ENCODE assay signal across 19 cellular contexts in genomic region chr22:37354271-37355069, GRCh38.
DNase-seq lines count a peak whose midpoint lies in the region; ATAC-seq, FAIRE-seq and TF ChIP-seq lines count a peak whose summit lies in the region.
"Had no signal": no experiment of that assay in that cellular context is flagged by ENCODE, and none has a peak within 500 bp of the region (broad histone marks: within the 10 kb centered on the region; RNA-seq: fewer than 3 reads in every experiment).

No MANE protein-coding gene starts in this region.

- H3K4me2 ChIP-seq in GM23248 (ENCODE audit: unreplicated experiment) (peak overlapping the region; percentile 14), astrocyte (ENCODE audit: low read length) (peak overlapping the region; percentile 65), trophoblast cell (ENCODE audit: low read length) (no peak overlapping the region)

- H4K20me1 ChIP-seq in GM23248 (ENCODE audit: insufficient read depth): no peaks in the 10 kb centered on the region
- H4K20me1 ChIP-seq in astrocyte (ENCODE audit: insufficient read depth, low read length): no peaks in the 10 kb centered on the region

- H3K4me3 ChIP-seq in GM23248 (no peak overlapping the region), astrocyte (ENCODE audit: insufficient read depth, low read depth, low read length) (no peak overlapping the region), trophoblast cell (ENCODE audit: low read depth, low read length) (no peak overlapping the region)
- H3K4me3 ChIP-seq: HAP-1, SJCRH30 had no signal

- WGBS in GM23248 (ENCODE audit: low coverage in 1 of 2, low lambda C conversion rate in 2 of 2, missing lambda C conversion rate in 2 of 2), 2 experiments: 63 to 71% methylated on average over 9 of the region's 9 CpGs
- no CpG with 5 or more reads among the region's 9 CpGs for WGBS in trophoblast cell (ENCODE audit: extremely low coverage, insufficient coverage, insufficient read length)

- H4K91ac ChIP-seq in trophoblast cell (ENCODE audit: low read depth, low read length): peak overlapping the region; percentile 9

- FAIRE-seq in astrocyte (lab: Jason Lieb, UNC): no peak
- FAIRE-seq: A204.1 had no signal

- H3K27ac Mint-ChIP-seq in astrocyte (ENCODE audit: unreplicated experiment): no peak overlapping the region

- H3K18ac ChIP-seq in trophoblast cell (ENCODE audit: low read length): no peak overlapping the region

- peak overlapping the region; percentile 56 for H2BK120ac ChIP-seq in trophoblast cell (ENCODE audit: insufficient read depth, low read length, poor library complexity)

- H3K4ac ChIP-seq in trophoblast cell (ENCODE audit: low read depth, low read length): no peak overlapping the region

- no peaks in the 10 kb centered on the region for H3K36me3 ChIP-seq in GM23248 (ENCODE audit: low read depth)
- H3K36me3 ChIP-seq in astrocyte (ENCODE audit: insufficient read depth, low read length): no peaks in the 10 kb centered on the region
- no peaks in the 10 kb centered on the region for H3K36me3 ChIP-seq in trophoblast cell (ENCODE audit: control insufficient read depth in 1 of 2, insufficient read depth in 2 of 2, low read length in 2 of 2)
- H3K36me3 ChIP-seq: HAP-1, SJCRH30 had no signal

- no peak overlapping the region for H3K4me3 Mint-ChIP-seq in astrocyte (ENCODE audit: unreplicated experiment)

- peaks cover 74% of the 10 kb centered on the region for H3K27me3 Mint-ChIP-seq in astrocyte (ENCODE audit: low read depth, unreplicated experiment)

- no peak overlapping the region for H2AK5ac ChIP-seq in trophoblast cell (ENCODE audit: low read length)

- H3K27ac ChIP-seq in GM23248: no peak overlapping the region
- H3K27ac ChIP-seq in astrocyte (ENCODE audit: low read depth, low read length): no peak overlapping the region
- H3K27ac ChIP-seq in trophoblast cell (ENCODE audit: low read depth, low read length): no peak overlapping the region
- H3K27ac ChIP-seq: HL-60, SJCRH30 had no signal

- H3K79me1 ChIP-seq in trophoblast cell (ENCODE audit: low read length): peaks cover 3% of the 10 kb centered on the region

- H4K8ac ChIP-seq in trophoblast cell (ENCODE audit: low read depth, low read length): no peak overlapping the region

- ATAC-seq in GM19452 (IDR thresholded peaks at IDR 0.05; ENCODE audit: unreplicated experiment): no peak
- ATAC-seq: Panc1 had no signal

- no peak overlapping the region for H3K14ac ChIP-seq in trophoblast cell (ENCODE audit: low read length)

- no peaks in the 10 kb centered on the region for H3F3A ChIP-seq in GM23248 (ENCODE audit: insufficient read depth)

- H3K27me3 ChIP-seq in GM23248 (replicated peaks; ENCODE audit: insufficient read depth) (no peaks in the 10 kb centered on the region; the same call in 1 of the 2 replicates), astrocyte (ENCODE audit: insufficient read depth, low read length) (no peaks in the 10 kb centered on the region), trophoblast cell (ENCODE audit: insufficient read depth, low read length) (no peaks in the 10 kb centered on the region)

- H3K9ac ChIP-seq in GM23248 (no peak overlapping the region), astrocyte (ENCODE audit: low read length) (no peak overlapping the region), trophoblast cell (ENCODE audit: low read length) (no peak overlapping the region)

- H3K9me3 Mint-ChIP-seq in astrocyte (ENCODE audit: unreplicated experiment): peaks cover 7% of the 10 kb centered on the region

- H3K36me3 Mint-ChIP-seq in astrocyte (ENCODE audit: low read depth, unreplicated experiment): no peaks in the 10 kb centered on the region

- no peaks in the 10 kb centered on the region for H3K9me3 ChIP-seq in GM23248 (ENCODE audit: low read depth)
- H3K9me3 ChIP-seq in astrocyte (ENCODE audit: insufficient read depth, low read depth, low read length): no peaks in the 10 kb centered on the region
- no peaks in the 10 kb centered on the region for H3K9me3 ChIP-seq in trophoblast cell (ENCODE audit: insufficient read depth, low read depth, low read length)
- H3K9me3 ChIP-seq: HAP-1, SJCRH30 had no signal

- H2AFZ ChIP-seq in GM23248 (no peak overlapping the region), astrocyte (ENCODE audit: low read depth, low read length) (no peak overlapping the region), trophoblast cell (ENCODE audit: insufficient read depth, low read length, poor library complexity) (no peak overlapping the region)

- no peaks in the 10 kb centered on the region for H3K4me1 Mint-ChIP-seq in astrocyte (ENCODE audit: low read depth, unreplicated experiment)

- H3K4me1 ChIP-seq in GM23248 (ENCODE audit: insufficient read depth): peaks cover 12% of the 10 kb centered on the region
- H3K4me1 ChIP-seq in astrocyte (ENCODE audit: insufficient read depth, low read length): peaks cover 16% of the 10 kb centered on the region
- H3K4me1 ChIP-seq in trophoblast cell (ENCODE audit: control insufficient read depth in 1 of 2, insufficient read depth in 2 of 2, low read length in 2 of 2): peaks cover 0 to 5% of the 10 kb centered on the region in 2 experiments
- H3K4me1 ChIP-seq: HAP-1, SJCRH30 had no signal

- no peak for DNase-seq in GM23248
- peak; percentile 88 for DNase-seq in NCI-H2171 treated with DMSO at 0.1 percent for 48 hours (lab: John Stamatoyannopoulos, UW)
- DNase-seq in astrocyte (ENCODE audit: low read depth): no peak
- DNase-seq in trophoblast cell: peak; percentile 97 to 99
- DNase-seq in cerebellar nuclear complex (lab: John Stamatoyannopoulos, UW): no peak
- DNase-seq in medulla oblongata (ENCODE audit: extremely low spot score): no peak
- no peak for DNase-seq in G401 (ENCODE audit: low spot score)
- DNase-seq: DMS79, KG1, NCI-H1105, NCI-H1694, NCI-H2081, NCI-H748 treated with DMSO at 0.1 percent for 48 hours, SJCRH30 had no signal

- no peaks in the 10 kb centered on the region for H3K79me2 ChIP-seq in GM23248 (ENCODE audit: insufficient read depth)
- no peaks in the 10 kb centered on the region for H3K79me2 ChIP-seq in astrocyte (ENCODE audit: insufficient read depth, low read length)
- peaks cover 3% of the 10 kb centered on the region for H3K79me2 ChIP-seq in trophoblast cell (ENCODE audit: control insufficient read depth, insufficient read depth, low read length, poor library complexity)

- no peak overlapping the region for H3K23ac ChIP-seq in trophoblast cell (ENCODE audit: low read length)

- TF ChIP-seq CTCF in astrocyte (IDR thresholded peaks at IDR 0.05; ENCODE audit: insufficient read depth, low read depth, low read length): no peak

- no peak overlapping the region for H2BK12ac ChIP-seq in trophoblast cell (ENCODE audit: low read length)

- in situ Hi-C loops in GM23248 (cut with MboI) (no loop called here), G401 (cut with HindIII; ENCODE audit: low sequenced_read_pairs) (no loop called here)

- no peak overlapping the region for H2BK5ac ChIP-seq in trophoblast cell (ENCODE audit: low read depth, low read length, poor library complexity)

- no peaks in the 10 kb centered on the region for H3K9me2 ChIP-seq in GM23248 (ENCODE audit: insufficient read depth)

- no peak overlapping the region for H4K12ac ChIP-seq in trophoblast cell (ENCODE audit: low read depth, low read length)

Comparison
In these comparisons a context has a peak if more than half of its experiments do, and no peak if none do; other contexts are left out.
1. DNase-seq: peak in NCI-H2171 treated with DMSO at 0.1 percent for 48 hours (single experiment) and trophoblast cell (2 of 2); none in GM23248 (single experiment), astrocyte (single experiment), cerebellar nuclear complex (0 of 2), medulla oblongata (single experiment) and G401 (single experiment).